ENCODE assay signal across 15 cellular contexts in genomic region chr18:78792736-78793135, GRCh38.
DNase-seq lines count a peak whose midpoint lies in the region; ATAC-seq, FAIRE-seq and TF ChIP-seq lines count a peak whose summit lies in the region.
"Had no signal": no experiment of that assay in that cellular context is flagged by ENCODE, and none has a peak within 500 bp of the region (broad histone marks: within the 10 kb centered on the region; RNA-seq: fewer than 3 reads in every experiment).

No MANE protein-coding gene starts in this region.

- H2BK15ac ChIP-seq in H1 (ENCODE audit: low read length), result no peak overlapping the region

- H3K4me1 ChIP-seq in H1 (replicated peaks in 1 of 4; ENCODE audit: control insufficient read depth in 3 of 4, insufficient read depth in 4 of 4, low read length in 3 of 4) (no peaks in the 10 kb centered on the region), trophoblast cell (ENCODE audit: control insufficient read depth in 1 of 2, insufficient read depth in 2 of 2, low read length in 2 of 2) (no peaks in the 10 kb centered on the region)
- H3K4me1 ChIP-seq: A549, Caco-2, HAP-1 had no signal

- peak overlapping the region; percentile 55; the same call in 1 of the 2 replicates for H2BK12ac ChIP-seq in H1 (ENCODE audit: low read depth, low read length)
- no peak overlapping the region for H2BK12ac ChIP-seq in trophoblast cell (ENCODE audit: low read length)

- H2BK120ac ChIP-seq in H1 (replicated peaks; ENCODE audit: low read depth, low read length), result no peak overlapping the region
- no peak overlapping the region for H2BK120ac ChIP-seq in trophoblast cell (ENCODE audit: insufficient read depth, low read length, poor library complexity)

- peaks cover 8% of the 10 kb centered on the region for H3K9me3 Mint-ChIP-seq in stimulated activated memory B cell treated with anti-CD40 and anti-IgM and Interleukin-4, amounts not matched to agents 10 μg/mL and 1 μg/mL and 100 μg/mL, for 72 hours
- H3K9me3 Mint-ChIP-seq in activated naive CD8-positive, alpha-beta T cell treated with anti-CD3 and anti-CD28 coated beads, Interleukin-2, amount 50 U/mL, for 24 hours, result no peaks in the 10 kb centered on the region
- H3K9me3 Mint-ChIP-seq: CD8-positive, alpha-beta memory T cell had no signal

- TF ChIP-seq CTCF in H1 (IDR thresholded peaks at IDR 0.05; ENCODE audit: control extremely low read depth in 1 of 3, insufficient read depth in 1 of 3, low read depth in 1 of 3, low read length in 3 of 3), result no peak

- H4K5ac ChIP-seq in H1 (ENCODE audit: insufficient read length, low read depth, low read length), result no peak overlapping the region

- H3K9me3 ChIP-seq in H1 (ENCODE audit: insufficient read depth in 2 of 2, low read depth in 1 of 2, low read length in 1 of 2) (no peaks in the 10 kb centered on the region), trophoblast cell (ENCODE audit: insufficient read depth, low read depth, low read length) (peaks cover 2% of the 10 kb centered on the region)
- H3K9me3 ChIP-seq: A549, Caco-2, HAP-1 had no signal

- H3K4me3 ChIP-seq in H1 (ENCODE audit: extremely low read depth in 1 of 4, insufficient read depth in 2 of 4, low read depth in 3 of 4, low read length in 4 of 4), result no peak overlapping the region
- H3K4me3 ChIP-seq in trophoblast cell (ENCODE audit: low read depth, low read length), result peak overlapping the region; percentile 4
- H3K4me3 ChIP-seq: A549, HAP-1 had no signal

- FAIRE-seq in H1 (lab: Jason Lieb, UNC), result no peak
- FAIRE-seq: A549, GM19239 had no signal

- no peak overlapping the region for H2BK20ac ChIP-seq in H1 (ENCODE audit: low read length)

- H3K79me1 ChIP-seq in H1 (ENCODE audit: low read depth, low read length) (no peaks in the 10 kb centered on the region), trophoblast cell (ENCODE audit: low read length) (no peaks in the 10 kb centered on the region)

- H4K91ac ChIP-seq in H1 (replicated peaks; ENCODE audit: insufficient read length, low read length), result no peak overlapping the region
- no peak overlapping the region for H4K91ac ChIP-seq in trophoblast cell (ENCODE audit: low read depth, low read length)

- no peak overlapping the region for H3K27ac ChIP-seq in H1 (ENCODE audit: low read depth, low read length)
- no peak overlapping the region for H3K27ac ChIP-seq in trophoblast cell (ENCODE audit: low read depth, low read length)
- H3K27ac ChIP-seq: A549 had no signal

- no peaks in the 10 kb centered on the region for H3K23me2 ChIP-seq in H1 (ENCODE audit: low read depth, low read length)

- H3K9ac ChIP-seq in H1 (replicated peaks in 1 of 4; ENCODE audit: extremely low read depth in 1 of 4, low read depth in 3 of 4, low read length in 3 of 4) (no peak overlapping the region), trophoblast cell (ENCODE audit: low read length) (no peak overlapping the region)

- no peak overlapping the region for H3K14ac ChIP-seq in H1 (ENCODE audit: insufficient read length)
- H3K14ac ChIP-seq in trophoblast cell (ENCODE audit: low read length), result no peak overlapping the region

- H4K8ac ChIP-seq in H1 (ENCODE audit: extremely low read depth, insufficient read depth, low read length), result no peak overlapping the region; the same call in 1 of the 2 replicates
- no peak overlapping the region for H4K8ac ChIP-seq in trophoblast cell (ENCODE audit: low read depth, low read length)

- CTCF ChIA-PET in H1 (lab: Charles Lee; ENCODE audit: partially characterized antibody), result interaction anchor here (1.1 kb wide), 1 partner anchor 10 kb away, joined by 3 read pairs; no protein-coding TSS in a partner anchor

- no peaks in the 10 kb centered on the region for H4K20me1 ChIP-seq in H1 (replicated peaks in 1 of 2; ENCODE audit: control insufficient read depth in 1 of 2, insufficient read depth in 2 of 2, low read length in 2 of 2)

- no peaks in the 10 kb centered on the region for H3K4me1 Mint-ChIP-seq in stimulated activated memory B cell treated with anti-CD40 and anti-IgM and Interleukin-4, amounts not matched to agents 10 μg/mL and 1 μg/mL and 100 μg/mL, for 72 hours
- no peaks in the 10 kb centered on the region for H3K4me1 Mint-ChIP-seq in activated naive CD8-positive, alpha-beta T cell treated with anti-CD3 and anti-CD28 coated beads, Interleukin-2, amount 50 U/mL, for 24 hours
- H3K4me1 Mint-ChIP-seq: CD8-positive, alpha-beta memory T cell had no signal

- ATAC-seq in esophagus mucosa, result peak; percentile 26
- peak; percentile 21 for ATAC-seq in stimulated activated memory B cell treated with anti-CD40 and anti-IgM and Interleukin-4, amounts not matched to agents 10 μg/mL and 1 μg/mL and 100 μg/mL, for 72 hours
- no peak for ATAC-seq in HG03520 (IDR thresholded peaks at IDR 0.05; ENCODE audit: unreplicated experiment)
- no peak for ATAC-seq in activated naive CD8-positive, alpha-beta T cell treated with anti-CD3 and anti-CD28 coated beads, Interleukin-2, amount 50 U/mL, for 24 hours
- ATAC-seq: A549 had no signal

- no peak overlapping the region for H4K12ac ChIP-seq in trophoblast cell (ENCODE audit: low read depth, low read length)

- no peak for TF ChIP-seq POLR2A in H1 (IDR thresholded peaks at IDR 0.05; ENCODE audit: control extremely low read depth in 1 of 2, low read depth in 2 of 2, low read length in 2 of 2)

- no peak overlapping the region for H3K18ac ChIP-seq in H1 (ENCODE audit: extremely low read depth, low read length)
- H3K18ac ChIP-seq in trophoblast cell (ENCODE audit: low read length), result no peak overlapping the region

- no peak overlapping the region for H3K4me2 ChIP-seq in H1 (ENCODE audit: insufficient read depth in 1 of 2, low read depth in 2 of 2, low read length in 2 of 2)
- H3K4me2 ChIP-seq in trophoblast cell (ENCODE audit: low read length), result no peak overlapping the region
- H3K4me2 ChIP-seq: A549 had no signal

- no peaks in the 10 kb centered on the region for H3K36me3 Mint-ChIP-seq in stimulated activated memory B cell treated with anti-CD40 and anti-IgM and Interleukin-4, amounts not matched to agents 10 μg/mL and 1 μg/mL and 100 μg/mL, for 72 hours
- H3K36me3 Mint-ChIP-seq in activated naive CD8-positive, alpha-beta T cell treated with anti-CD3 and anti-CD28 coated beads, Interleukin-2, amount 50 U/mL, for 24 hours (ENCODE audit: low read depth), result no peaks in the 10 kb centered on the region
- H3K36me3 Mint-ChIP-seq: CD8-positive, alpha-beta memory T cell had no signal

- H2AFZ ChIP-seq in H1 (ENCODE audit: low read length) (no peak overlapping the region), trophoblast cell (ENCODE audit: insufficient read depth, low read length, poor library complexity) (no peak overlapping the region)

- H3K23ac ChIP-seq in H1 (ENCODE audit: insufficient read length) (no peak overlapping the region), trophoblast cell (ENCODE audit: low read length) (no peak overlapping the region)

- DNase-seq in H1 (ENCODE audit: low read depth in 1 of 2, low spot score in 2 of 2), result no peak
- no peak for DNase-seq in trophoblast cell
- no peak for DNase-seq in activated naive CD8-positive, alpha-beta T cell treated with anti-CD3 and anti-CD28 coated beads, Interleukin-2, amount 50 U/mL, for 24 hours
- DNase-seq in stimulated activated CD4-positive, alpha-beta T cell treated with anti-CD3 and anti-CD28 coated beads, Interleukin-4, amount 100 ng/mL, for 1 hour, result no peak
- DNase-seq: Caco-2; CD8-positive, alpha-beta memory T cell; DMS53; GF-D8; GOT3 had no signal

- H3K79me2 ChIP-seq in H1 (ENCODE audit: control insufficient read depth in 1 of 2, insufficient read depth in 2 of 2, low read length in 2 of 2), result no peaks in the 10 kb centered on the region
- H3K79me2 ChIP-seq in trophoblast cell (ENCODE audit: control insufficient read depth, insufficient read depth, low read length, poor library complexity), result no peaks in the 10 kb centered on the region

- TF ChIP-seq RAD21 in H1 (IDR thresholded peaks at IDR 0.05 in 1 of 2, conservative IDR thresholded peaks at IDR 0.05 in 1 of 2; ENCODE audit: low read depth in 2 of 2, low read length in 2 of 2), result no peak

- no peak overlapping the region for H3K27ac Mint-ChIP-seq in stimulated activated memory B cell treated with anti-CD40 and anti-IgM and Interleukin-4, amounts not matched to agents 10 μg/mL and 1 μg/mL and 100 μg/mL, for 72 hours
- no peak overlapping the region for H3K27ac Mint-ChIP-seq in activated naive CD8-positive, alpha-beta T cell treated with anti-CD3 and anti-CD28 coated beads, Interleukin-2, amount 50 U/mL, for 24 hours
- H3K27ac Mint-ChIP-seq: CD8-positive, alpha-beta memory T cell had no signal

- H2BK5ac ChIP-seq in H1 (ENCODE audit: low read depth, low read length) (no peak overlapping the region), trophoblast cell (ENCODE audit: low read depth, low read length, poor library complexity) (no peak overlapping the region)

- H2AK5ac ChIP-seq in H1 (ENCODE audit: low read depth, low read length), result peak overlapping the region; percentile 48; the same call in 1 of the 2 replicates
- H2AK5ac ChIP-seq in trophoblast cell (ENCODE audit: low read length), result no peak overlapping the region

- no peak overlapping the region for H3K4me3 Mint-ChIP-seq in stimulated activated memory B cell treated with anti-CD40 and anti-IgM and Interleukin-4, amounts not matched to agents 10 μg/mL and 1 μg/mL and 100 μg/mL, for 72 hours
- no peak overlapping the region for H3K4me3 Mint-ChIP-seq in activated naive CD8-positive, alpha-beta T cell treated with anti-CD3 and anti-CD28 coated beads, Interleukin-2, amount 50 U/mL, for 24 hours
- H3K4me3 Mint-ChIP-seq: CD8-positive, alpha-beta memory T cell had no signal

- WGBS in H1 (ENCODE audit: extremely low coverage in 1 of 2, insufficient coverage in 1 of 2, insufficient read length in 1 of 2, insufficient replicate concordance in 2 of 2, low coverage in 1 of 2, low lambda C conversion rate in 2 of 2, missing lambda C conversion rate in 1 of 2), 2 experiments, result 92% methylated on average over 20 of the region's 20 CpGs; no CpG with 5 or more reads in 1 of the 2 experiments
- no CpG with 5 or more reads among the region's 20 CpGs for WGBS in trophoblast cell (ENCODE audit: extremely low coverage, insufficient coverage, insufficient read length)

- H3K36me3 ChIP-seq in H1 (ENCODE audit: control insufficient read depth in 2 of 4, insufficient read depth in 4 of 4, low read length in 3 of 4) (no peaks in the 10 kb centered on the region), trophoblast cell (ENCODE audit: control insufficient read depth in 1 of 2, insufficient read depth in 2 of 2, low read length in 2 of 2) (no peaks in the 10 kb centered on the region)
- H3K36me3 ChIP-seq: HAP-1 had no signal

- no peaks in the 10 kb centered on the region for H3K27me3 Mint-ChIP-seq in stimulated activated memory B cell treated with anti-CD40 and anti-IgM and Interleukin-4, amounts not matched to agents 10 μg/mL and 1 μg/mL and 100 μg/mL, for 72 hours
- H3K27me3 Mint-ChIP-seq in activated naive CD8-positive, alpha-beta T cell treated with anti-CD3 and anti-CD28 coated beads, Interleukin-2, amount 50 U/mL, for 24 hours, result no peaks in the 10 kb centered on the region

- no peak for TF ChIP-seq EP300 in H1 (IDR thresholded peaks at IDR 0.05; ENCODE audit: borderline replicate concordance in 1 of 2, low read depth in 2 of 2, low read length in 2 of 2)

- H3K27me3 ChIP-seq in H1 (replicated peaks in 1 of 4; ENCODE audit: control insufficient read depth in 3 of 4, extremely low read depth in 1 of 4, insufficient read depth in 3 of 4, low read length in 3 of 4) (no peaks in the 10 kb centered on the region; a peak in 1 of 7 replicates), trophoblast cell (ENCODE audit: insufficient read depth, low read length) (no peaks in the 10 kb centered on the region)

- POLR2A ChIA-PET in H1 (lab: Charles Lee; ENCODE audit: partially characterized antibody), result no interaction called here

- H3K4ac ChIP-seq in H1 (replicated peaks; ENCODE audit: insufficient read length, low read depth, low read length) (no peak overlapping the region), trophoblast cell (ENCODE audit: low read depth, low read length) (no peak overlapping the region)

- H3K56ac ChIP-seq in H1 (replicated peaks; ENCODE audit: insufficient read length, low read depth, low read length), result no peak overlapping the region

Comparison
In these comparisons a context has a peak if more than half of its experiments do, and no peak if none do; other contexts are left out.
1. ATAC-seq: peak in esophagus mucosa (single experiment) and stimulated activated memory B cell treated with anti-CD40 and anti-IgM and Interleukin-4, amounts not matched to agents 10 μg/mL and 1 μg/mL and 100 μg/mL, for 72 hours (single experiment); none in HG03520 (single experiment) and activated naive CD8-positive, alpha-beta T cell treated with anti-CD3 and anti-CD28 coated beads, Interleukin-2, amount 50 U/mL, for 24 hours (single experiment).